Comparison of ENCODE assay signal across 9 cellular contexts in genomic region chr11:47983464-47984397, GRCh38. TPM values are rescaled to one million over a fixed set of nuclear protein-coding genes. Genes with fewer than 3 reads are reported as not detected.
A peak's percentile ranks its signal among the peaks of the same experiment; 100 is the strongest.
DNase-seq lines count a peak whose midpoint lies in the region; ATAC-seq and TF ChIP-seq lines count a peak whose summit lies in the region.
"Had no signal": no experiment of that assay in that cellular context is flagged by ENCODE, and none has a peak within 500 bp of the region (broad histone marks: within the 10 kb centered on the region; RNA-seq: fewer than 3 reads in every experiment).

No MANE protein-coding gene starts in this region.

- peak overlapping the region; percentile 84 for H3K27ac Mint-ChIP-seq in activated CD4-positive, alpha-beta T cell treated with anti-CD3 and anti-CD28 coated beads, Interleukin-2, amount 10 ng/mL, durations not matched to agents 24 days and 14 days
- H3K27ac Mint-ChIP-seq in T-cell = peak overlapping the region; percentile 76 to 82
- peak overlapping the region in 1 of 2 donors; percentile 67 for H3K27ac Mint-ChIP-seq in stimulated activated naive CD8-positive, alpha-beta T cell treated with anti-CD3 and anti-CD28 coated beads, Interleukin-15, amount 100 ng/mL, for 72 hours

- DNase-seq in activated CD4-positive, alpha-beta T cell treated with anti-CD3 and anti-CD28 coated beads, Interleukin-2, amount 10 ng/mL, durations not matched to agents 24 days and 14 days = no peak
- no peak for DNase-seq in activated CD4-positive, alpha-beta T cell treated with anti-CD3 and anti-CD28 coated beads for 4 hours
- DNase-seq in T-cell (no peak), fibroblast of mammary gland (ENCODE audit: low read depth) (peak; percentile 31), cerebellar cortex (ENCODE audit: low spot score) (no peak), NCI-H2107 treated with DMSO at 0.1 percent for 48 hours (lab: John Stamatoyannopoulos, UW; ENCODE audit: unreplicated experiment) (no peak), COLO829 (ENCODE audit: low spot score) (no peak)
- no peak for DNase-seq in stimulated activated naive CD8-positive, alpha-beta T cell treated with anti-CD3 and anti-CD28 coated beads, Interleukin-15, amount 100 ng/mL, for 72 hours
- DNase-seq: NCI-H2029 had no signal

- POLR2A ChIA-PET in T-cell (lab: Charles Lee) = interaction anchor here (0.5 to 1.5 kb wide), 6 partner anchors 9 to 527 kb away, joined by 3 to 9 read pairs (median 5); no protein-coding TSS in a partner anchor

- no peak for TF ChIP-seq CTCF in fibroblast of mammary gland (conservative IDR thresholded peaks at IDR 0.05; ENCODE audit: control insufficient read depth, insufficient read depth, low read depth, low read length)

- intact Hi-C loops in activated CD4-positive, alpha-beta T cell treated with anti-CD3 and anti-CD28 coated beads, Interleukin-2, amount 10 ng/mL, durations not matched to agents 24 days and 14 days (cut with micrococcal nuclease) = loop anchor here (1.0 kb wide), 3 partner anchors 8 to 23 kb away; no protein-coding TSS in a partner anchor

- peaks cover 46% of the 10 kb centered on the region for H3K4me1 Mint-ChIP-seq in activated CD4-positive, alpha-beta T cell treated with anti-CD3 and anti-CD28 coated beads, Interleukin-2, amount 10 ng/mL, durations not matched to agents 24 days and 14 days
- H3K4me1 Mint-ChIP-seq in T-cell = peaks cover 55 to 65% (median 56%) of the 10 kb centered on the region in 3 donors
- peaks cover 62% of the 10 kb centered on the region for H3K4me1 Mint-ChIP-seq in stimulated activated naive CD8-positive, alpha-beta T cell treated with anti-CD3 and anti-CD28 coated beads, Interleukin-15, amount 100 ng/mL, for 72 hours

- no peak overlapping the region for H3K4me3 ChIP-seq in fibroblast of mammary gland (ENCODE audit: control insufficient read depth, low read depth, low read length)

- peaks cover 5% of the 10 kb centered on the region for H3K27me3 Mint-ChIP-seq in activated CD4-positive, alpha-beta T cell treated with anti-CD3 and anti-CD28 coated beads, Interleukin-2, amount 10 ng/mL, durations not matched to agents 24 days and 14 days
- no peaks in the 10 kb centered on the region for H3K27me3 Mint-ChIP-seq in T-cell
- peaks cover 11% of the 10 kb centered on the region for H3K27me3 Mint-ChIP-seq in stimulated activated naive CD8-positive, alpha-beta T cell treated with anti-CD3 and anti-CD28 coated beads, Interleukin-15, amount 100 ng/mL, for 72 hours

- CTCF ChIA-PET in T-cell (lab: Charles Lee) = interaction anchor here (0.6 to 2.5 kb wide), 10 partner anchors 15 to 124 kb away, joined by 3 to 15 read pairs (median 4); no protein-coding TSS in a partner anchor

- H3K4me3 Mint-ChIP-seq in activated CD4-positive, alpha-beta T cell treated with anti-CD3 and anti-CD28 coated beads, Interleukin-2, amount 10 ng/mL, durations not matched to agents 24 days and 14 days = peak overlapping the region; percentile 79
- H3K4me3 Mint-ChIP-seq in T-cell = peak overlapping the region; percentile 64 to 82 (median 71)
- H3K4me3 Mint-ChIP-seq in stimulated activated naive CD8-positive, alpha-beta T cell treated with anti-CD3 and anti-CD28 coated beads, Interleukin-15, amount 100 ng/mL, for 72 hours = peak overlapping the region; percentile 62 to 66

- peaks cover 45% of the 10 kb centered on the region for H3K36me3 Mint-ChIP-seq in activated CD4-positive, alpha-beta T cell treated with anti-CD3 and anti-CD28 coated beads, Interleukin-2, amount 10 ng/mL, durations not matched to agents 24 days and 14 days (ENCODE audit: low read depth)
- peaks cover 4% of the 10 kb centered on the region for H3K36me3 Mint-ChIP-seq in T-cell

- H3K9me3 Mint-ChIP-seq in activated CD4-positive, alpha-beta T cell treated with anti-CD3 and anti-CD28 coated beads, Interleukin-2, amount 10 ng/mL, durations not matched to agents 24 days and 14 days = no peaks in the 10 kb centered on the region
- no peaks in the 10 kb centered on the region for H3K9me3 Mint-ChIP-seq in T-cell
- no peaks in the 10 kb centered on the region for H3K9me3 Mint-ChIP-seq in stimulated activated naive CD8-positive, alpha-beta T cell treated with anti-CD3 and anti-CD28 coated beads, Interleukin-15, amount 100 ng/mL, for 72 hours

- no peak for ATAC-seq in T-cell (replicated peaks in 1 of 4)
- ATAC-seq in stimulated activated naive CD8-positive, alpha-beta T cell treated with anti-CD3 and anti-CD28 coated beads, Interleukin-15, amount 100 ng/mL, for 72 hours = no peak

RNA-seq across cellular contexts. Expression of gene PTPRJ, which starts 3.4 kb away (rescaled TPM):
- 51.3 and 52.2 TPM in 2 replicates for total RNA-seq in activated CD4-positive, alpha-beta T cell treated with anti-CD3 and anti-CD28 coated beads, Interleukin-2, amount 10 ng/mL, durations not matched to agents 24 days and 14 days
- 10 to 100 TPM; 44.8 to 71.0 (median 57.9) TPM for total RNA-seq in T-cell
